8 cellular contexts compared by ENCODE assay signal in genomic region chr1:151539321-151540020, GRCh38. TPM values are rescaled to one million over a fixed set of nuclear protein-coding genes. Genes with fewer than 3 reads are reported as not detected.
A peak's percentile ranks its signal among the peaks of the same experiment; 100 is the strongest.
DNase-seq lines count a peak whose midpoint lies in the region; ATAC-seq and TF ChIP-seq lines count a peak whose summit lies in the region.

No MANE protein-coding gene starts in this region.

- H3K27me3 Mint-ChIP-seq in MCF 10A (ENCODE audit: insufficient read depth, unreplicated experiment) = no peaks in the 10 kb centered on the region

- H3K27me3 ChIP-seq in GM23248 (replicated peaks; ENCODE audit: insufficient read depth) (no peaks in the 10 kb centered on the region), Karpas-422 (ENCODE audit: low read length) (no peaks in the 10 kb centered on the region), Panc1 (ENCODE audit: control insufficient read depth, insufficient read depth, low read length) (no peaks in the 10 kb centered on the region)

- H3F3A ChIP-seq in GM23248 (ENCODE audit: insufficient read depth) = peaks cover 27% of the 10 kb centered on the region

- in situ Hi-C loops in GM23248 (cut with MboI) = no loop called here
- in situ Hi-C loops in Panc1 (cut with HindIII; ENCODE audit: low pct_unique_long_range_greater_than_20kb, low sequenced_read_pairs) = no loop called here

- peaks cover 25% of the 10 kb centered on the region for H3K79me2 ChIP-seq in GM23248 (ENCODE audit: insufficient read depth)
- H3K79me2 ChIP-seq in Karpas-422 (ENCODE audit: low read length) = no peaks in the 10 kb centered on the region

- DNase-seq in GM03348 (ENCODE audit: low spot score) (peak; percentile 67), GM23248 (peak; percentile 91), Karpas-422 (peak; percentile 66), Panc1 (ENCODE audit: low read depth, low spot score) (peak; percentile 90), MCF 10A (ENCODE audit: unreplicated experiment) (peak; percentile 100), retinal pigment epithelial cell (ENCODE audit: low read depth) (peak; percentile 99)
- DNase-seq in stimulated activated naive CD4-positive, alpha-beta T cell treated with Interleukin-2 at 50 U/mL for 16 hours (lab: John Stamatoyannopoulos, UW) = no peak

- H3K4me2 ChIP-seq in GM23248 (ENCODE audit: unreplicated experiment) = peak overlapping the region; percentile 91
- no peak overlapping the region for H3K4me2 ChIP-seq in Karpas-422 (ENCODE audit: low read depth, low read length, poor library complexity, severe bottlenecking)

- H3K9me2 ChIP-seq in GM23248 (ENCODE audit: insufficient read depth) = no peaks in the 10 kb centered on the region
- no peaks in the 10 kb centered on the region for H3K9me2 ChIP-seq in Karpas-422 (replicated peaks; ENCODE audit: insufficient read depth, low read length)

- H3K4me3 ChIP-seq in GM23248 (peak overlapping the region; percentile 87), Karpas-422 (ENCODE audit: low read length) (no peak overlapping the region), Panc1 (ENCODE audit: low read depth in 2 of 2, low read length in 2 of 2) (peak overlapping the region; percentile 85 to 98), iPS-11a (ENCODE audit: low read depth, low read length) (peak overlapping the region; percentile 89), retinal pigment epithelial cell (ENCODE audit: low read length) (peak overlapping the region; percentile 97)

- H3K9me3 Mint-ChIP-seq in MCF 10A (ENCODE audit: unreplicated experiment) = no peaks in the 10 kb centered on the region

- H4K20me1 ChIP-seq in GM23248 (ENCODE audit: insufficient read depth) (no peaks in the 10 kb centered on the region), Karpas-422 (ENCODE audit: insufficient read depth, low read depth, low read length) (no peaks in the 10 kb centered on the region)

- 15 to 17% methylated on average over 7 of the region's 7 CpGs for whole genome bisulfite sequencing in GM23248 (ENCODE audit: low coverage in 1 of 2, low lambda C conversion rate in 2 of 2, missing lambda C conversion rate in 2 of 2), 2 experiments

- no peak overlapping the region for H2AFZ ChIP-seq in GM23248
- no peak overlapping the region for H2AFZ ChIP-seq in Karpas-422 (ENCODE audit: low read length)

- H3K4me1 ChIP-seq in GM23248 (ENCODE audit: insufficient read depth) (peaks cover 65% of the 10 kb centered on the region), Karpas-422 (ENCODE audit: low read length) (no peaks in the 10 kb centered on the region), Panc1 (ENCODE audit: control insufficient read depth, insufficient read depth, low read length) (peaks cover 29% of the 10 kb centered on the region)

- peak; percentile 58 for ATAC-seq in Panc1

- H3K27ac Mint-ChIP-seq in MCF 10A (ENCODE audit: low read depth, unreplicated experiment) = peak overlapping the region; percentile 98

- POLR2A ChIA-PET in Panc1 (lab: Charles Lee) (interaction anchor here (0.6 kb wide), 4 partner anchors 59 to 181 kb away, joined by 3 to 4 read pairs (median 4); partner anchors contain the start of gene POGZ), MCF 10A (lab: Yijun Ruan, JAX) (interaction anchor here (0.7 to 5.6 kb wide), 39 partner anchors 10 to 479 kb away, joined by 3 to 90 read pairs (median 4); partner anchors contain the start of genes CGN, MLLT11, MRPL9 and POGZ)

- H3K36me3 Mint-ChIP-seq in MCF 10A (ENCODE audit: insufficient read depth, unreplicated experiment) = peaks cover 27% of the 10 kb centered on the region

- no peak overlapping the region for H3K9ac ChIP-seq in GM23248
- no peak overlapping the region for H3K9ac ChIP-seq in Karpas-422 (ENCODE audit: low read length)

- H3K36me3 ChIP-seq in GM23248 (ENCODE audit: low read depth) (no peaks in the 10 kb centered on the region), Karpas-422 (ENCODE audit: insufficient read depth, low read length) (no peaks in the 10 kb centered on the region), Panc1 (ENCODE audit: control insufficient read depth, insufficient read depth, low read length) (no peaks in the 10 kb centered on the region)

- intact Hi-C loops in Panc1 (cut with micrococcal nuclease; ENCODE audit: unreplicated experiment) = loop anchor here (10.0 kb wide), 1 partner anchor 95 kb away; no protein-coding TSS in a partner anchor
- intact Hi-C loops in MCF 10A (cut with micrococcal nuclease) = loop anchor here (2.0 to 5.0 kb wide), 3 partner anchors 27 to 81 kb away; partner anchors contain the start of gene POGZ

- BruUV-seq in Panc1 (replicated peaks; lab: Mats Ljungman, UMichigan) (no TSS peak), MCF 10A (replicated peaks; lab: Mats Ljungman, UMichigan) (TSS peak; percentile 70)

- H3K4me3 Mint-ChIP-seq in MCF 10A (ENCODE audit: unreplicated experiment) = peak overlapping the region; percentile 96

- CTCF ChIA-PET in Panc1 (lab: Charles Lee) = interaction anchor here (0.7 to 0.8 kb wide), 3 partner anchors 29 to 258 kb away, joined by 4 to 9 read pairs (median 8); partner anchors contain the start of gene CGN
- CTCF ChIA-PET in MCF 10A (lab: Yijun Ruan, JAX) = interaction anchor here (0.5 to 2.7 kb wide), 16 partner anchors 8 to 330 kb away, joined by 3 to 12 read pairs (median 4); no protein-coding TSS in a partner anchor

- TF ChIP-seq CTCF in Panc1 (IDR thresholded peaks at IDR 0.05) (no peak), MCF 10A (IDR thresholded peaks at IDR 0.05; ENCODE audit: unreplicated experiment) (no peak), retinal pigment epithelial cell (conservative IDR thresholded peaks at IDR 0.05; ENCODE audit: low read depth, low read length) (no peak)

- H3K27ac ChIP-seq in GM23248 (peak overlapping the region; percentile 37; the same call in 1 of the 2 replicates), Karpas-422 (ENCODE audit: low read length) (no peak overlapping the region), Panc1 (ENCODE audit: low read length) (peak overlapping the region; percentile 60)

- H3K9me3 ChIP-seq in GM23248 (ENCODE audit: low read depth) = no peaks in the 10 kb centered on the region
- H3K9me3 ChIP-seq in Karpas-422 (ENCODE audit: low read length) = no peaks in the 10 kb centered on the region
- H3K9me3 ChIP-seq in Panc1 (ENCODE audit: control insufficient read depth, insufficient read depth, low read depth, low read length) = no peaks in the 10 kb centered on the region

- H3K4me1 Mint-ChIP-seq in MCF 10A (ENCODE audit: insufficient read depth, unreplicated experiment) = peaks cover 61% of the 10 kb centered on the region

RNA-seq across cellular contexts. Expression of gene TUFT1, which starts 0.6 kb away (rescaled TPM):
- total RNA-seq in GM23248 (2014; rRNA removed; shearing (Covaris generic)) = 11.5 and 20.3 TPM in 2 replicates
- 19.2 and 20.5 TPM in 2 replicates for polyA plus RNA-seq in GM23248 (2016; fragmentation: Nextera tagmentation; extraction: Ambion mirVana)
- not detected in 2 replicates for total RNA-seq in Karpas-422 (2014; rRNA removed; shearing (Covaris generic); ENCODE audit: low replicate concordance)
- 66.4 TPM for total RNA-seq in Panc1 (2021; ENCODE audit: unreplicated experiment)
- 68.5 TPM for polyA plus RNA-seq in Panc1 (2012; ENCODE audit: insufficient read length)
- total RNA-seq in MCF 10A (2022) = 90.6 and 162 TPM in 2 replicates

RNA-seq across cellular contexts. Expression of gene CGN, which starts 28.3 kb away (rescaled TPM):
- total RNA-seq in GM23248 (2014; rRNA removed; shearing (Covaris generic)) = not detected in 2 replicates
- polyA plus RNA-seq in GM23248 (2016; fragmentation: Nextera tagmentation; extraction: Ambion mirVana) = 0.06 TPM in 1 of 2 replicates, not detected in the other
- 0.22 TPM in 1 of 2 replicates, not detected in the other for total RNA-seq in Karpas-422 (2014; rRNA removed; shearing (Covaris generic); ENCODE audit: low replicate concordance)
- total RNA-seq in Panc1 (2021; ENCODE audit: unreplicated experiment) = 10.2 TPM
- 7.4 TPM for polyA plus RNA-seq in Panc1 (2012; ENCODE audit: insufficient read length)
- total RNA-seq in MCF 10A (2022) = 0.32 and 0.33 TPM in 2 replicates

Comparison
In these comparisons a context has a peak if more than half of its experiments do, and no peak if none do; other contexts are left out.
1. RNA of gene TUFT1, which starts 0.6 kb away (total RNA-seq): 90.6 to 162 TPM in MCF 10A, 66.4 TPM in Panc1 (single experiment) and 11.5 to 20.3 TPM in GM23248; not detected in Karpas-422; every median in the first group is over 10 times any median in the second.